Comparison of ENCODE assay signal across 23 cellular contexts in the genomic region with DNA sequence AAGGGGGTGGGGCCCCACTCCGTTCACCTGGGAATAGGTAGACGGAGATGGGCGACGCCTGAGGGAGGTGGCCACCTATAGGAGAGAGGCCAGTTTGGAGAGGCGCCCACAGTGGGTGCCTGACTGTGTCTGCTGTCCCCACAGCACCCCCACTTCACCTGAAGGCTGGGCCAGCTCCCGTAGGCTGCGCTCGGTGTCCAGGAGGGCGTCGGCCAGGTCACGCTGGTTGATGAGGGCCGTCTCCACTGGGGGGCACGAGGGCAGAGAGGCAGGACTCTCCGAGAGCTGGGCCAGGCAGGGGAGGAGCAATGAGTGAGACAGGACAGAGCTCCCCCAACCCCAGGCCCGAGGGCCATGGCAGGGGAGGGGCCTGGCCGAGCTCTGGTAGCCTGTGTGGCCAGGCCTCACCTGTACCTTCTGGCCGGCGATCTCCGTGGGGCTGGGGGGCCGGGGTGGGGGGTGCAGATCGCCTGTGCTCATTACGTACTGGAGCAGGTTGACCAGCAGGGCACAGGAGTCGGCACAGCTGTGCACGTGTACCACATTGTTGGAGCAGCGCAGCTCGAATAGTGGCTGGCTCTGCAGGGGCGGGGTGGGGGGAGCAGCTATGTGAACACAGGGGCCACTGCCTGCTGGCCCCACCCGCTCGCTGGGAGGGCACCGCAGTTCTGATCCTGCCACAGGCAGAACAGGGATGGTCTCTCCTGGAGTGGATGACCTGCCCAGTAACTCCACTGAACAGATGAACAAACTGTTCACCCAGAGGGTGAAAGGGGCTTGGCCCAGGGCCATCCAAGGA. TPM values are rescaled to one million over a fixed set of nuclear protein-coding genes. Genes with fewer than 3 reads are reported as not detected.
DNase-seq lines count a peak whose midpoint lies in the region; ATAC-seq, FAIRE-seq and TF ChIP-seq lines count a peak whose summit lies in the region.
"Had no signal": no experiment of that assay in that cellular context is flagged by ENCODE, and none has a peak within 500 bp of the region (broad histone marks: within the 10 kb centered on the region; RNA-seq: fewer than 3 reads in every experiment).

No MANE protein-coding gene starts in this region.

- H3K27me3 Mint-ChIP-seq in T-helper 1 cell treated with Interleukin-12 subunit alpha and Interleukin-12 subunit beta and Interleukin-4 antibody, amounts not matched to agents 30 μg/mL and 1 μg/mL, for 36 hours (ENCODE audit: low read depth): no peaks in the 10 kb centered on the region
- no peaks in the 10 kb centered on the region for H3K27me3 Mint-ChIP-seq in chondrocyte (ENCODE audit: low read depth)
- H3K27me3 Mint-ChIP-seq: B cell, IgD-negative memory B cell had no signal

- peak overlapping the region; percentile 80 for H3K27ac Mint-ChIP-seq in T-helper 1 cell treated with Interleukin-12 subunit alpha and Interleukin-12 subunit beta and Interleukin-4 antibody, amounts not matched to agents 30 μg/mL and 1 μg/mL, for 36 hours
- H3K27ac Mint-ChIP-seq in chondrocyte (ENCODE audit: unreplicated experiment): no peak overlapping the region
- H3K27ac Mint-ChIP-seq in stimulated activated effector memory CD8-positive, alpha-beta T cell treated with anti-CD3 and anti-CD28 coated beads, Interleukin-12 subunit alpha, Interleukin-12 subunit beta, amount 100 ng/mL, for 72 hours: peak overlapping the region; percentile 62
- H3K27ac Mint-ChIP-seq: B cell had no signal

- H3K4me1 Mint-ChIP-seq in T-helper 1 cell treated with Interleukin-12 subunit alpha and Interleukin-12 subunit beta and Interleukin-4 antibody, amounts not matched to agents 30 μg/mL and 1 μg/mL, for 36 hours (ENCODE audit: low read depth): peaks cover 12% of the 10 kb centered on the region
- no peaks in the 10 kb centered on the region for H3K4me1 Mint-ChIP-seq in chondrocyte (ENCODE audit: low read depth)
- H3K4me1 Mint-ChIP-seq in stimulated activated effector memory CD8-positive, alpha-beta T cell treated with anti-CD3 and anti-CD28 coated beads, Interleukin-12 subunit alpha, Interleukin-12 subunit beta, amount 100 ng/mL, for 72 hours: peaks cover 15% of the 10 kb centered on the region

- H3K4me3 Mint-ChIP-seq in T-helper 1 cell treated with Interleukin-12 subunit alpha and Interleukin-12 subunit beta and Interleukin-4 antibody, amounts not matched to agents 30 μg/mL and 1 μg/mL, for 36 hours: no peak overlapping the region
- no peak overlapping the region for H3K4me3 Mint-ChIP-seq in chondrocyte (ENCODE audit: unreplicated experiment)
- no peak overlapping the region for H3K4me3 Mint-ChIP-seq in stimulated activated effector memory CD8-positive, alpha-beta T cell treated with anti-CD3 and anti-CD28 coated beads, Interleukin-12 subunit alpha, Interleukin-12 subunit beta, amount 100 ng/mL, for 72 hours
- H3K4me3 Mint-ChIP-seq: B cell, IgD-negative memory B cell had no signal

- no peaks in the 10 kb centered on the region for H3K9me3 Mint-ChIP-seq in T-helper 1 cell treated with Interleukin-12 subunit alpha and Interleukin-12 subunit beta and Interleukin-4 antibody, amounts not matched to agents 30 μg/mL and 1 μg/mL, for 36 hours
- no peaks in the 10 kb centered on the region for H3K9me3 Mint-ChIP-seq in chondrocyte (ENCODE audit: low read depth)
- no peaks in the 10 kb centered on the region for H3K9me3 Mint-ChIP-seq in stimulated activated effector memory CD8-positive, alpha-beta T cell treated with anti-CD3 and anti-CD28 coated beads, Interleukin-12 subunit alpha, Interleukin-12 subunit beta, amount 100 ng/mL, for 72 hours
- H3K9me3 Mint-ChIP-seq: IgD-negative memory B cell had no signal

- ATAC-seq in stimulated activated effector memory CD8-positive, alpha-beta T cell treated with anti-CD3 and anti-CD28 coated beads, Interleukin-12 subunit alpha, Interleukin-12 subunit beta, amount 100 ng/mL, for 72 hours: no peak

- H3K36me3 ChIP-seq in H7 (replicated peaks; ENCODE audit: control insufficient read depth, insufficient read depth, low read length): peaks cover 9% of the 10 kb centered on the region

- TF ChIP-seq CTCF in chondrocyte (IDR thresholded peaks at IDR 0.05): no peak
- no peak for TF ChIP-seq CTCF in D721Med (IDR thresholded peaks at IDR 0.05; ENCODE audit: insufficient read depth, missing control alignments)

- DNase-seq in T-helper 1 cell (no peak), H7 (peak; percentile 62), chondrocyte (ENCODE audit: low spot score) (peak; percentile 93), D721Med (ENCODE audit: insufficient read length, low spot score) (no peak)
- DNase-seq in stimulated activated effector memory CD8-positive, alpha-beta T cell treated with anti-CD3 and anti-CD28 coated beads, Interleukin-12 subunit alpha, Interleukin-12 subunit beta, amount 100 ng/mL, for 72 hours (ENCODE audit: low spot score in 2 of 2): no peak
- no peak for DNase-seq in effector CD8-positive, alpha-beta T cell (lab: John Stamatoyannopoulos, UW)
- DNase-seq: Calu3, DMS153, GM23248, NCI-H1092, NCI-H1417 treated with DMSO at 0.1 percent for 48 hours, NCI-H1694 treated with DMSO at 0.1 percent for 48 hours, NCI-H2081, NCI-H2227 treated with DMSO at 0.1 percent for 48 hours, NCI-H526 treated with DMSO at 0.1 percent for 48 hours, Right ventricle myocardium superior, RPMI8226 had no signal

- no peaks in the 10 kb centered on the region for H3K27me3 ChIP-seq in H7 (ENCODE audit: control insufficient read depth, insufficient read depth, low read length)

- no peak overlapping the region for H3K4me3 ChIP-seq in H7 (ENCODE audit: insufficient read depth, low read depth, low read length)
- H3K4me3 ChIP-seq: GM23248, HAP-1 had no signal

- peaks cover 28% of the 10 kb centered on the region for H3K36me3 Mint-ChIP-seq in T-helper 1 cell treated with Interleukin-12 subunit alpha and Interleukin-12 subunit beta and Interleukin-4 antibody, amounts not matched to agents 30 μg/mL and 1 μg/mL, for 36 hours (ENCODE audit: low read depth)
- peaks cover 25% of the 10 kb centered on the region for H3K36me3 Mint-ChIP-seq in chondrocyte (ENCODE audit: low read depth)
- peaks cover 52% of the 10 kb centered on the region for H3K36me3 Mint-ChIP-seq in stimulated activated effector memory CD8-positive, alpha-beta T cell treated with anti-CD3 and anti-CD28 coated beads, Interleukin-12 subunit alpha, Interleukin-12 subunit beta, amount 100 ng/mL, for 72 hours

- FAIRE-seq in D721Med (lab: Jason Lieb, UNC): no peak

RNA-seq across cellular contexts. Expression of a gene that starts 14.7 kb away (rescaled TPM):
- total RNA-seq in H7 (2014; rRNA removed; shearing (Covaris generic)): 19.3 and 22.5 TPM in 2 replicates
- 15.2 to 21.9 TPM (median 16.3 TPM) in 3 replicates for total RNA-seq in chondrocyte

RNA-seq across cellular contexts. Expression of a gene that starts 22.2 kb away (rescaled TPM):
- 5.0 and 6.0 TPM in 2 replicates for total RNA-seq in H7 (2014; rRNA removed; shearing (Covaris generic))
- total RNA-seq in chondrocyte: 21.7 to 33.2 TPM (median 29.3 TPM) in 3 replicates

RNA-seq across cellular contexts. Expression of a gene that starts 23.9 kb away (rescaled TPM):
- total RNA-seq in H7 (2014; rRNA removed; shearing (Covaris generic)): 23.7 and 30.2 TPM in 2 replicates
- 78.9 to 129 TPM (median 111 TPM) in 3 replicates for total RNA-seq in chondrocyte

RNA-seq across cellular contexts. Expression of a gene that starts 33.4 kb away (rescaled TPM):
- 2.4 TPM in 1 of 2 replicates, not detected in the other for total RNA-seq in H7 (2014; rRNA removed; shearing (Covaris generic))
- total RNA-seq in chondrocyte: not detected in 3 replicates
- total RNA-seq: Calu3, GM23248, NCI-H460, Right ventricle myocardium superior, SK-MEL-5 had no signal

RNA-seq across cellular contexts. Expression of a gene that starts 57.8 kb away (rescaled TPM):
- total RNA-seq in H7 (2014; rRNA removed; shearing (Covaris generic)): 2.3 and 2.6 TPM in 2 replicates
- 0.17 to 0.46 TPM (median 0.35 TPM) in 3 replicates for total RNA-seq in chondrocyte
- total RNA-seq: GM23248 had no signal

Comparison
In these comparisons a context has a peak if more than half of its experiments do, and no peak if none do; other contexts are left out.
1. DNase-seq: peak in H7 (single experiment) and chondrocyte (single experiment); none in T-helper 1 cell (0 of 5), stimulated activated effector memory CD8-positive, alpha-beta T cell treated with anti-CD3 and anti-CD28 coated beads, Interleukin-12 subunit alpha, Interleukin-12 subunit beta, amount 100 ng/mL, for 72 hours (0 of 2), effector CD8-positive, alpha-beta T cell (single experiment) and D721Med (single experiment).